1 cellular context compared by ENCODE assay signal in genomic region chr2:82062469-82062868, GRCh38.
TF ChIP-seq lines count a peak whose summit lies in the region.

No MANE protein-coding gene starts in this region.

TF ChIP-seq in GM23338, 12 proteins besides CTCF, POLR2A, EP300 and RAD21 (continued from another document):
- TF ChIP-seq EZH2 (IDR thresholded peaks at IDR 0.05; ENCODE audit: low read depth, unreplicated experiment) (no peak), ZNF331 (CRISPR knock-in tag; IDR thresholded peaks at IDR 0.05; ENCODE audit: low read depth) (no peak), JUNB (IDR thresholded peaks at IDR 0.05; ENCODE audit: unreplicated experiment) (no peak)
TF ChIP-seq in GM23338: peak in this region for 0.
